In the genomic region with DNA sequence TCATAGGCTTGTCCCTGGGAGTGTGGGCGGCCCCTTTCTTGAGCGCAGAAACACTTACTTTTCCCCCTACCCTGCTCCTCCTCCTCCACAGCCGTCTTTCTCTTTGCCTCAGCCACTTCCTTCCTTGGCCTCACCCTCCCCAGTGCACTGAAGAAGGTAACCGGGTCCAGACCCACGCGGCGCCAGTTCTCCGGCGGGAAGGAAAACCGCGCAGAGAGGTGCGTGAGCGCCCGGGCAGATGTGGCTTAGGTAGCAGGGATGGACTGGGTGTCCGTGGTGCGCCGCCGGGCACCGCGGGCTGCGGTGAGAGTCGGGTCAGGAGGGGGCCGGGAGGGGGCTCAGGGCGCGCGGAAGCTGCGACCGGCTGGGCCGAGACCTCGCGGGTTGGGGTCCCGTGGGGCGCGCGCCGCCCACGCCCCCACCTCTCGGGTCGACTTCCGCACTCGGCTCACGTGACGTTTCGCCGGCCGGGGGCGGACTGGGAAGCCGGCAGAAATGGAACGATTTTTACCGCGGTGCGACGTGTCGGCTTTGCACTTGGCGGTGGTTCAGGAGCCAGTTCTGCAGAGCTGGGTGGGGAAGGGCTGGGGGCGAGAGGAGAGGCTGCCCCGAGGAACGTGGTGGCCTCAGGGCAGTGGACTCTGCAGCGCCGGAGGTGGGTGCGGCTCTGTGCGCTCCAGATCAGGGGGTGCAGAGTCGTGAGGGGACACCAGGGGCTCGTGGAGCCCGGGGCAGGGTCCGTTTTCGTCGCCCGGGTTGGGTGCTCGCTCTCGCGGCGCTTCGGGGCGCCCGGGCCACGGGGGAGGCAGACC, we compare ENCODE assay signal across 8 cellular contexts. TPM values are rescaled to one million over a fixed set of nuclear protein-coding genes. Genes with fewer than 3 reads are reported as not detected.
DNase-seq lines count a peak whose midpoint lies in the region; ATAC-seq and TF ChIP-seq lines count a peak whose summit lies in the region.

ABRACL (plus strand) TSS at position 88 of the 812 bp plus-strand sequence. CDS start 5,416 bp downstream, outside the sequence.

- POLR2A ChIA-PET in BJ (lab: Charles Lee), result interaction anchor here (0.6 kb wide), 1 partner anchor 69 kb away, joined by 3 read pairs; no protein-coding TSS in a partner anchor

- peak within 1 kb of the TSS; percentile 74 for H3K9ac ChIP-seq in endodermal cell (ENCODE audit: extremely low read depth, low read length, poor library complexity, severe bottlenecking)

- CTCF ChIA-PET in BJ (lab: Yijun Ruan, JAX), result no interaction called here

- peak; percentile 61 for ATAC-seq in HG03442 (IDR thresholded peaks at IDR 0.05; ENCODE audit: unreplicated experiment)

- H3K36me3 Mint-ChIP-seq in endodermal cell (ENCODE audit: low read depth), result no peaks in the 10 kb centered on the region

- TF ChIP-seq CTCF in BJ (IDR thresholded peaks at IDR 0.05; ENCODE audit: insufficient read depth, low read depth, low read length) (no peak), endodermal cell (conservative IDR thresholded peaks at IDR 0.05) (no peak)

- H3K4me1 ChIP-seq in endodermal cell (ENCODE audit: control insufficient read depth, insufficient read depth, low read length), result no peaks in the 10 kb centered on the region
- H3K4me1 ChIP-seq in mesodermal cell (ENCODE audit: control insufficient read depth, insufficient read depth, low read length, poor library complexity, severe bottlenecking), result peaks cover 9% of the 10 kb centered on the region

- H3K9me3 Mint-ChIP-seq in endodermal cell, result no peaks in the 10 kb centered on the region

- peak within 1 kb of the TSS; percentile 92 for H3K27ac Mint-ChIP-seq in endodermal cell

- H3K4me3 ChIP-seq in BJ (ENCODE audit: low read depth, low read length), result peak within 1 kb of the TSS; percentile 68
- peak within 1 kb of the TSS; percentile 83 for H3K4me3 ChIP-seq in endodermal cell (ENCODE audit: low read length)
- peak within 1 kb of the TSS; percentile 93 for H3K4me3 ChIP-seq in mesodermal cell (ENCODE audit: extremely low read depth, insufficient read depth, low read length, poor library complexity, severe bottlenecking)

- peaks cover 12% of the 10 kb centered on the region for H3K4me1 Mint-ChIP-seq in endodermal cell

- H3K27me3 Mint-ChIP-seq in endodermal cell (ENCODE audit: insufficient read depth), result peaks cover 26% of the 10 kb centered on the region

- DNase-seq in BJ (ENCODE audit: low read depth), result no peak
- DNase-seq in GM19238 (ENCODE audit: insufficient read length, low spot score), result peak; percentile 69
- DNase-seq in NOMO-1 (lab: John Stamatoyannopoulos, UW; ENCODE audit: unreplicated experiment in 2 of 2), result peak; percentile 67 to 81
- DNase-seq in activated CD8-positive, alpha-beta memory T cell treated with anti-CD3 and anti-CD28 coated beads for 4 hours (ENCODE audit: low read depth in 2 of 2), result peak; percentile 62 to 76
- DNase-seq in endodermal cell, result peak; percentile 93
- peak; percentile 71 to 72 for DNase-seq in stimulated activated CD8-positive, alpha-beta memory T cell treated with anti-CD3 and anti-CD28 coated beads, Interleukin-15, amount 100 ng/mL, for 4 hours (ENCODE audit: low read depth in 2 of 2)

- H3K27ac ChIP-seq in endodermal cell (ENCODE audit: low read depth, low read length) (peak within 1 kb of the TSS; percentile 93), mesodermal cell (ENCODE audit: low read depth, low read length, severe bottlenecking) (peak within 1 kb of the TSS; percentile 87)

- H3K27me3 ChIP-seq in BJ (ENCODE audit: control insufficient read depth, insufficient read depth, low read length) (no peaks in the 10 kb centered on the region), endodermal cell (ENCODE audit: control insufficient read depth, insufficient read depth, low read length, poor library complexity, severe bottlenecking) (peaks cover 42% of the 10 kb centered on the region)

- H3K36me3 ChIP-seq in BJ (ENCODE audit: control insufficient read depth, insufficient read depth, low read length) (peaks cover 3% of the 10 kb centered on the region; the same call in 1 of the 2 replicates), endodermal cell (ENCODE audit: control insufficient read depth, insufficient read depth, low read length) (no peaks in the 10 kb centered on the region), mesodermal cell (ENCODE audit: control insufficient read depth, insufficient read depth, low read length) (peaks cover 19% of the 10 kb centered on the region)

- no peaks in the 10 kb centered on the region for H3K9me3 ChIP-seq in endodermal cell (ENCODE audit: control insufficient read depth, low read length)
- no peaks in the 10 kb centered on the region for H3K9me3 ChIP-seq in mesodermal cell (ENCODE audit: control insufficient read depth, low read length)

- H3K4me3 Mint-ChIP-seq in endodermal cell, result no peak within 1 kb of the TSS

- 0% methylated on average over 11 to 77 of the region's 77 CpGs for WGBS in endodermal cell (ENCODE audit: insufficient coverage in 1 of 2, insufficient read length in 1 of 2), 2 experiments
- WGBS in mesodermal cell (ENCODE audit: insufficient coverage in 2 of 2), 2 experiments, result 0 to 1% methylated on average over 53 to 66 of the region's 77 CpGs

RNA-seq across cellular contexts. Expression of gene ABRACL, which starts in this region (rescaled TPM):
- 13.1 and 23.1 TPM in 2 replicates for polyA plus RNA-seq in BJ (2011; rRNA removed)
- polyA minus RNA-seq in BJ (2011; rRNA and poly(A)+ RNA removed), result 4.5 and 5.9 TPM in 2 replicates
- total RNA-seq in endodermal cell, result 10 to 100 TPM; 24.7 to 45.8 TPM
- 94.9 TPM for polyA plus RNA-seq in endodermal cell (2013, experiment 1 of 2)
- polyA plus RNA-seq in endodermal cell (2013, experiment 2 of 2), result 90.8 TPM
- 135 TPM for polyA plus RNA-seq in mesodermal cell (2013, experiment 1 of 2)
- 133 TPM for polyA plus RNA-seq in mesodermal cell (2013, experiment 2 of 2)
